In the genomic region with DNA sequence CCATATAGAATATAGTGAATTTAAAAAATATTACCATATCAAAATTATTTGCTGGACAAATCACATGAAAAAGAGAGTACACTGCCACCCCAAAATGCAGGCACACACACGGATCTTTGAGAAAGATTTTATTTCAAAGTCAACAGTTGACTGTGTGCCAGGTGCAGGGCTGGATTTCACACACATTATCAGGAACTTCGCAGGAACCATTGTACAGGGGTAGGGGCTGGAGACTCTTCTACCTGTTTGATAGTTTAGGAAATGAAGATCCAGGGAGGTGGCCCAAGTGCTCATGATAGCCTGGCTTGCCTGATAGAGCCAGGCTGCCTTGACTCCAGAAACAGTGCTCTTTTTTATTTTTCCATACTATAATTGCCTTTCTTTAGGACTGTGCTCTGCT, we compare ENCODE assay signal across 15 cellular contexts.
"Had no signal": no experiment of that assay in that cellular context is flagged by ENCODE, and none has a peak within 500 bp of the region (broad histone marks: within the 10 kb centered on the region; RNA-seq: fewer than 3 reads in every experiment).

No MANE protein-coding gene starts in this region.

- H3K9me3 ChIP-seq: adrenal gland, right atrium auricular region, transverse colon, vagina had no signal

- DNase-seq: activated CD4-positive, alpha-beta T cell treated with anti-CD3 and anti-CD28 coated beads for 1 hour; activated CD4-positive, alpha-beta T cell treated with anti-CD3 and anti-CD28 coated beads, Interleukin-2, amount 50 U/mL, for 4 hours; activated effector memory CD4-positive, alpha-beta T cell treated with anti-CD3 and anti-CD28 coated beads, Interleukin-2, amount 50 U/mL, for 16 hours; adrenal gland; occipital lobe; small intestine; stimulated activated CD4-positive, alpha-beta T cell treated with anti-CD3 and anti-CD28 coated beads, Interleukin-4, amount 100 ng/mL, for 24 hours; stimulated activated naive CD4-positive, alpha-beta T cell treated with Interleukin-2 at 50 U/mL for 16 hours; T-helper 9 cell; transverse colon had no signal

- H3K36me3 ChIP-seq: adrenal gland, right atrium auricular region, transverse colon, vagina had no signal

- H3K4me3 ChIP-seq: adrenal gland, right atrium auricular region, transverse colon, vagina had no signal

- H3K27me3 ChIP-seq: adrenal gland, right atrium auricular region, transverse colon, vagina had no signal

- H3K4me1 ChIP-seq: adrenal gland, transverse colon, vagina had no signal

- FAIRE-seq: colon, islet of Langerhans, small intestine had no signal

- H3K27ac ChIP-seq: adrenal gland, transverse colon, vagina, VCaP had no signal
